In the genomic region with DNA sequence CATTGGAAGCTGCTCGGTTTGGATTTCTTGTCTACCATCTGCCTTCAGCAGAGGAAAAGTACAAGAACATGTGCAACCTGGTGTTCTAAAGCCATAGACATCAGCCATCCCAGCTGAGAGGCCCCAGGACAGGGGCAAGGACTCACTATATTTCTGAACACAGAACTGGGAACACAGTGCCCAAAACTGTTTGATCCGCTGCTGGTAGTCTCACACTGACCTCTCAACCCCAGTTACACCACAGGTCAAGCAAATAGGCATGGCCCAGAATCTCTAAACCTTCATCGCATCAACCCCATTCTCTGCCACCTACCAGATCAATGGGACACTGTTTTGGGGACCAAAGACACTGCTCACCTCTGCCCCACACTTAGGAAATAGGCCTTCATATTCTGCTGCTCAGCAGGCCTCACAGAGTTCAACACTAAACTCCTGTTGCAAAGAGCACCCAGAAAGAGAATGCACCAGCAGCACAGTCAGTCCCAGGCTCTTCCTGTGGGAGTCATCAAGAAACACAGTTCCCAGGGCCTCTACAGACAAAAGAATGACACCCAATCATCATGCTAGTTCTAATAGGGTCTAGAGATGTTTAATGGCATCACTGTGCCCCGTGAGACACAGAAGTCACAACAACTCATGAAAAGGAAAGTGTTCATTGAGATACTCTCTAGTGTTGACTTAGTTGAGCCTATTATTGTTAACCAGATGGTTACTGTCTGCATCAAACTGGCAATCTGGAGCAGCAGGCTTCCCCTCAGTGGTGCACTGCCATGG, we compare ENCODE assay signal across 10 cellular contexts. TPM values are rescaled to one million over a fixed set of nuclear protein-coding genes. Genes with fewer than 3 reads are reported as not detected.
DNase-seq lines count a peak whose midpoint lies in the region; TF ChIP-seq lines count a peak whose summit lies in the region.
"Had no signal": no experiment of that assay in that cellular context is flagged by ENCODE, and none has a peak within 500 bp of the region (broad histone marks: within the 10 kb centered on the region; RNA-seq: fewer than 3 reads in every experiment).

No MANE protein-coding gene starts in this region.

- H3K4me3 ChIP-seq in esophagus muscularis mucosa (peak overlapping the region in 3 of 4 donors; percentile 43 to 51 (median 49)), skeletal muscle cell (ENCODE audit: low read depth, low read length) (peak overlapping the region; percentile 56)
- H3K4me3 ChIP-seq: A549 had no signal

- TF ChIP-seq CTCF in esophagus muscularis mucosa (IDR thresholded peaks at IDR 0.05), result no peak
- TF ChIP-seq CTCF in GM10266 (IDR thresholded peaks at IDR 0.05; ENCODE audit: control insufficient read depth, insufficient read depth, low read depth, missing control alignments), result no peak

- no peak for TF ChIP-seq POLR2A in esophagus muscularis mucosa (IDR thresholded peaks at IDR 0.05; ENCODE audit: low read depth)

- H3K9me3 ChIP-seq in esophagus muscularis mucosa, result no peaks in the 10 kb centered on the region

- no peak for TF ChIP-seq EP300 in esophagus muscularis mucosa (IDR thresholded peaks at IDR 0.05)

- WGBS in esophagus muscularis mucosa, result 77% methylated on average over 2 of the region's 4 CpGs

- H3K27ac ChIP-seq in esophagus muscularis mucosa (replicated peaks in 1 of 4), result peak overlapping the region in 2 of 4 donors; percentile 62 to 70
- H3K27ac ChIP-seq: A549 had no signal

- no peaks in the 10 kb centered on the region for H3K27me3 ChIP-seq in esophagus muscularis mucosa

- H3K36me3 ChIP-seq in esophagus muscularis mucosa, result no peaks in the 10 kb centered on the region

- DNase-seq in NCI-H1694 (lab: John Stamatoyannopoulos, UW) (peak; percentile 20), NCI-H1694 treated with DMSO at 0.1 percent for 48 hours (lab: John Stamatoyannopoulos, UW) (no peak), NCI-H1092 treated with DMSO at 0.1 percent for 48 hours (lab: John Stamatoyannopoulos, UW) (peak; percentile 9), esophagus muscularis mucosa (ENCODE audit: extremely low spot score) (no peak), skeletal muscle cell (ENCODE audit: low read depth) (no peak), GM10266 (ENCODE audit: extremely low spot score) (no peak), occipital lobe (lab: John Stamatoyannopoulos, UW) (no peak)
- DNase-seq in activated CD8-positive, alpha-beta memory T cell treated with anti-CD3 and anti-CD28 coated beads, Interleukin-2, amount 50 U/mL, for 48 hours, result no peak
- DNase-seq: retina had no signal

- peaks cover 28 to 43% (median 35%) of the 10 kb centered on the region in 4 donors for H3K4me1 ChIP-seq in esophagus muscularis mucosa
- H3K4me1 ChIP-seq: A549 had no signal

- intact Hi-C loops in esophagus muscularis mucosa (cut with DNase I), result no loop called here

RNA-seq across cellular contexts. Expression of a gene that starts 1.8 kb away (rescaled TPM):
- 1 to 10 TPM; 3.0 to 7.8 (median 5.6) TPM for total RNA-seq in esophagus muscularis mucosa
- total RNA-seq in occipital lobe, result 8.7 TPM

RNA-seq across cellular contexts. Expression of a gene that starts 20.1 kb away (rescaled TPM):
- total RNA-seq in esophagus muscularis mucosa (10 to 100 TPM; 12.9 to 15.2 (median 14.7) TPM), occipital lobe (53.7 TPM)

Comparison
In these comparisons a context has a peak if more than half of its experiments do, and no peak if none do; other contexts are left out.
1. DNase-seq: peak in NCI-H1694 (single experiment) and NCI-H1092 treated with DMSO at 0.1 percent for 48 hours (single experiment); none in NCI-H1694 treated with DMSO at 0.1 percent for 48 hours (single experiment), esophagus muscularis mucosa (single experiment), skeletal muscle cell (single experiment), activated CD8-positive, alpha-beta memory T cell treated with anti-CD3 and anti-CD28 coated beads, Interleukin-2, amount 50 U/mL, for 48 hours (single experiment), GM10266 (single experiment) and occipital lobe (single experiment).